Comparison of ENCODE assay signal across 7 cellular contexts in genomic region chr10:97736403-97736901, GRCh38. TPM values are rescaled to one million over a fixed set of nuclear protein-coding genes. Genes with fewer than 3 reads are reported as not detected.
A peak's percentile ranks its signal among the peaks of the same experiment; 100 is the strongest.
DNase-seq lines count a peak whose midpoint lies in the region; ATAC-seq and TF ChIP-seq lines count a peak whose summit lies in the region.

No MANE protein-coding gene starts in this region.

- peak overlapping the region; percentile 93 to 98 (median 96) for H3K27ac ChIP-seq in upper lobe of left lung

- no peaks in the 10 kb centered on the region for H3K9me3 Mint-ChIP-seq in activated naive CD4-positive, alpha-beta T cell treated with anti-CD3 and anti-CD28 coated beads, Interleukin-2, amount 50 U/mL, for 24 hours

- TF ChIP-seq POLR2A in lower leg skin (IDR thresholded peaks at IDR 0.05) (no peak), upper lobe of left lung (IDR thresholded peaks at IDR 0.05) (no peak)

- peaks cover 2 to 30% (median 4%) of the 10 kb centered on the region in 4 donors for H3K36me3 ChIP-seq in upper lobe of left lung
- H3K36me3 ChIP-seq in HAP-1 (replicated peaks) = peaks cover 20% of the 10 kb centered on the region

- H3K4me3 ChIP-seq in lower leg skin (ENCODE audit: low read depth, poor library complexity, severe bottlenecking) (peak overlapping the region; percentile 91), upper lobe of left lung (peak overlapping the region; percentile 83 to 97 (median 94)), HAP-1 (no peak overlapping the region)

- 65 to 66% methylated on average over 13 of the region's 13 CpGs for WGBS in lower leg skin, 2 donors
- WGBS in upper lobe of left lung, 2 donors = 68 to 82% methylated on average over 10 to 13 of the region's 13 CpGs

- no peaks in the 10 kb centered on the region for H3K9me3 ChIP-seq in upper lobe of left lung
- H3K9me3 ChIP-seq in HAP-1 = no peaks in the 10 kb centered on the region

- peak; percentile 36 for ATAC-seq in GM19467 (IDR thresholded peaks at IDR 0.05; ENCODE audit: unreplicated experiment)
- peak; percentile 14 for ATAC-seq in HG03139 (IDR thresholded peaks at IDR 0.05; ENCODE audit: unreplicated experiment)
- peak; percentile 5 to 54 for ATAC-seq in upper lobe of left lung (ENCODE audit: low FRiP score in 2 of 2)

- no peak for DNase-seq in lower leg skin (ENCODE audit: low spot score in 2 of 2)
- DNase-seq in upper lobe of left lung = no peak
- DNase-seq in HAP-1 (ENCODE audit: low spot score in 2 of 2) = no peak
- no peak for DNase-seq in activated CD4-positive, alpha-beta T cell treated with anti-CD3 and anti-CD28 coated beads, Interleukin-2, amount 50 U/mL, for 48 hours

- H3K27me3 ChIP-seq in upper lobe of left lung (no peaks in the 10 kb centered on the region), HAP-1 (ENCODE audit: low read depth) (no peaks in the 10 kb centered on the region)

- peak overlapping the region; percentile 91 for H3K4me3 Mint-ChIP-seq in activated naive CD4-positive, alpha-beta T cell treated with anti-CD3 and anti-CD28 coated beads, Interleukin-2, amount 50 U/mL, for 24 hours

- no peak for TF ChIP-seq EP300 in upper lobe of left lung (IDR thresholded peaks at IDR 0.05)

- peak overlapping the region; percentile 96 for H3K27ac Mint-ChIP-seq in activated naive CD4-positive, alpha-beta T cell treated with anti-CD3 and anti-CD28 coated beads, Interleukin-2, amount 50 U/mL, for 24 hours

- TF ChIP-seq CTCF in lower leg skin (IDR thresholded peaks at IDR 0.05) = no peak
- TF ChIP-seq CTCF in upper lobe of left lung (IDR thresholded peaks at IDR 0.05) = no peak

- in situ Hi-C loops in HAP-1 (cut with MboI; ENCODE audit: low sequenced_read_pairs) = no loop called here

- H3K27me3 Mint-ChIP-seq in activated naive CD4-positive, alpha-beta T cell treated with anti-CD3 and anti-CD28 coated beads, Interleukin-2, amount 50 U/mL, for 24 hours = peaks cover 2% of the 10 kb centered on the region

- intact Hi-C loops in lower leg skin (cut with DNase I; ENCODE audit: low total_unique reads) = no loop called here

- peaks cover 49% of the 10 kb centered on the region for H3K4me1 Mint-ChIP-seq in activated naive CD4-positive, alpha-beta T cell treated with anti-CD3 and anti-CD28 coated beads, Interleukin-2, amount 50 U/mL, for 24 hours

- H3K4me1 ChIP-seq in upper lobe of left lung (peaks cover 10 to 20% (median 18%) of the 10 kb centered on the region in 4 donors), HAP-1 (peaks cover 6% of the 10 kb centered on the region)

- H3K36me3 Mint-ChIP-seq in activated naive CD4-positive, alpha-beta T cell treated with anti-CD3 and anti-CD28 coated beads, Interleukin-2, amount 50 U/mL, for 24 hours = peaks cover 5% of the 10 kb centered on the region

RNA-seq across cellular contexts. Expression of gene ZFYVE27, which starts 0.5 kb away (rescaled TPM):
- 10 to 100 TPM; 18.7 to 35.0 (median 21.4) TPM for total RNA-seq in lower leg skin
- total RNA-seq in upper lobe of left lung = 10 to 100 TPM; 20.5 to 51.3 (median 26.4) TPM

RNA-seq across cellular contexts. Expression of gene MARVELD1, which starts 22.9 kb away (rescaled TPM):
- total RNA-seq in lower leg skin (10 to 100 TPM; 22.5 to 50.2 (median 30.3) TPM), upper lobe of left lung (10 to 100 TPM; 18.2 to 62.7 (median 31.8) TPM)

RNA-seq across cellular contexts. Expression of gene SFRP5, which starts 35.3 kb away (rescaled TPM):
- 1 to 10 TPM in 2 of 4 donors, under 1 TPM in 2; 0.69 to 4.4 (median 1.4) TPM for total RNA-seq in lower leg skin
- 10 to 100 TPM in 1 of 6 donors, 1 to 10 TPM in 4, under 1 TPM in 1; 0.69 to 14.9 (median 3.6) TPM for total RNA-seq in upper lobe of left lung

RNA-seq across cellular contexts. Expression of gene AVPI1, which starts 49.4 kb away (rescaled TPM):
- 100 to 1,000 TPM; 133 to 169 (median 145) TPM for total RNA-seq in lower leg skin
- 10 to 100 TPM; 25.2 to 62.5 (median 45.0) TPM for total RNA-seq in upper lobe of left lung
